In genomic region chr11:82864268-82864667, GRCh38 we compare ENCODE assay signal across 9 cellular contexts. TPM values are rescaled to one million over a fixed set of nuclear protein-coding genes. Genes with fewer than 3 reads are reported as not detected.
DNase-seq lines count a peak whose midpoint lies in the region; ATAC-seq, FAIRE-seq and TF ChIP-seq lines count a peak whose summit lies in the region.
"Had no signal": no experiment of that assay in that cellular context is flagged by ENCODE, and none has a peak within 500 bp of the region (broad histone marks: within the 10 kb centered on the region; RNA-seq: fewer than 3 reads in every experiment).

No MANE protein-coding gene starts in this region.

- peaks cover 17% of the 10 kb centered on the region for H3F3A ChIP-seq in MM.1S (ENCODE audit: insufficient read depth, low read length)
- peaks cover 4% of the 10 kb centered on the region for H3F3A ChIP-seq in SK-N-SH (replicated peaks; ENCODE audit: insufficient read depth)

- no peak for TF ChIP-seq POLR2A in endothelial cell of umbilical vein (IDR thresholded peaks at IDR 0.05; ENCODE audit: low read depth, low read length)

- H2BK15ac ChIP-seq in mesendoderm (replicated peaks; ENCODE audit: low read depth), result no peak overlapping the region

- POLR2A ChIA-PET in SK-N-SH (lab: Yijun Ruan, JAX), result no interaction called here
- POLR2A ChIA-PET in endothelial cell of umbilical vein (lab: Charles Lee), result no interaction called here

- H3K56ac ChIP-seq in mesendoderm (ENCODE audit: low read length), result no peak overlapping the region

- H2AK5ac ChIP-seq in mesendoderm (ENCODE audit: low read length), result no peak overlapping the region

- H3K9me3 ChIP-seq in MM.1S (replicated peaks; ENCODE audit: insufficient read depth, low read length) (no peaks in the 10 kb centered on the region), SK-N-SH (no peaks in the 10 kb centered on the region), endothelial cell of umbilical vein (replicated peaks; ENCODE audit: control insufficient read depth, insufficient read depth, low read length) (no peaks in the 10 kb centered on the region)

- no peak overlapping the region for H3K4me3 ChIP-seq in MM.1S (ENCODE audit: low read length)
- H3K4me3 ChIP-seq in SK-N-SH (ENCODE audit: low read depth in 2 of 2, low read length in 1 of 2), result no peak overlapping the region
- H3K4me3 ChIP-seq in endothelial cell of umbilical vein (replicated peaks in 1 of 3; ENCODE audit: insufficient read depth in 1 of 3, low read depth in 1 of 3, low read length in 3 of 3), result no peak overlapping the region
- H3K4me3 ChIP-seq in mesendoderm (ENCODE audit: low read length), result no peak overlapping the region

- no peak overlapping the region for H4K8ac ChIP-seq in mesendoderm (ENCODE audit: low read depth, low read length)

- H2BK120ac ChIP-seq in mesendoderm (ENCODE audit: low read depth, low read length), result no peak overlapping the region

- H3K79me2 ChIP-seq in MM.1S (ENCODE audit: low read length) (no peaks in the 10 kb centered on the region), SK-N-SH (ENCODE audit: insufficient read depth) (no peaks in the 10 kb centered on the region), endothelial cell of umbilical vein (ENCODE audit: control insufficient read depth, insufficient read depth, low read length) (no peaks in the 10 kb centered on the region), mesendoderm (ENCODE audit: control insufficient read depth, insufficient read depth, low read length) (no peaks in the 10 kb centered on the region)

- no peak overlapping the region for H3K27ac ChIP-seq in MM.1S (ENCODE audit: low read length)
- H3K27ac ChIP-seq in SK-N-SH (ENCODE audit: low read depth in 2 of 2, low read length in 1 of 2), result no peak overlapping the region
- H3K27ac ChIP-seq in endothelial cell of umbilical vein (ENCODE audit: insufficient read depth, low read depth, low read length), result no peak overlapping the region
- H3K27ac ChIP-seq in mesendoderm (ENCODE audit: low read depth, low read length), result no peak overlapping the region

- TF ChIP-seq CTCF in MM.1S (IDR thresholded peaks at IDR 0.05; ENCODE audit: low read length) (peak; percentile 92), SK-N-SH (IDR thresholded peaks at IDR 0.05) (peak; percentile 75), endothelial cell of umbilical vein (IDR thresholded peaks at IDR 0.05; ENCODE audit: extremely low read depth in 1 of 2, insufficient read depth in 1 of 2, low read depth in 1 of 2, low read length in 2 of 2) (peak; percentile 71 to 84)

- H3K36me3 ChIP-seq in MM.1S (replicated peaks; ENCODE audit: insufficient read depth, low read length) (no peaks in the 10 kb centered on the region), SK-N-SH (replicated peaks in 1 of 2; ENCODE audit: control insufficient read depth in 1 of 2, insufficient read depth in 2 of 2, low read length in 1 of 2) (no peaks in the 10 kb centered on the region), endothelial cell of umbilical vein (ENCODE audit: control insufficient read depth in 2 of 2, extremely low read depth in 1 of 2, insufficient read depth in 2 of 2, low read length in 2 of 2) (no peaks in the 10 kb centered on the region), mesendoderm (ENCODE audit: control insufficient read depth, insufficient read depth, low read length) (no peaks in the 10 kb centered on the region)

- H3K9me1 ChIP-seq in endothelial cell of umbilical vein (replicated peaks; ENCODE audit: control insufficient read depth, extremely low read depth, insufficient read depth, low read length), result no peaks in the 10 kb centered on the region

- H4K20me1 ChIP-seq in MM.1S (ENCODE audit: insufficient read depth, low read length), result no peaks in the 10 kb centered on the region
- H4K20me1 ChIP-seq in SK-N-SH (ENCODE audit: insufficient read depth), result no peaks in the 10 kb centered on the region
- no peaks in the 10 kb centered on the region for H4K20me1 ChIP-seq in endothelial cell of umbilical vein (replicated peaks; ENCODE audit: control insufficient read depth, extremely low read depth, insufficient read depth, low read length)

- no peak overlapping the region for H2BK5ac ChIP-seq in mesendoderm (ENCODE audit: low read length)

- H3K23ac ChIP-seq in mesendoderm (ENCODE audit: low read length), result no peak overlapping the region

- peak in 5 of 6 experiments; percentile 11 to 24 (median 22) for DNase-seq in stimulated activated naive CD4-positive, alpha-beta T cell (lab: John Stamatoyannopoulos, UW)
- DNase-seq in stimulated activated naive CD4-positive, alpha-beta T cell treated with Interleukin-2 at 50 U/mL for 16 hours (lab: John Stamatoyannopoulos, UW), result no peak
- peak; percentile 80 for DNase-seq in MM.1S
- DNase-seq in SK-N-SH, result peak; percentile 54
- peak; percentile 71 for DNase-seq in endothelial cell of umbilical vein (ENCODE audit: low read depth, low spot score)
- DNase-seq in mesendoderm, result peak; percentile 72
- DNase-seq in central memory CD4-positive, alpha-beta T cell, result no peak

- TF ChIP-seq RAD21 in SK-N-SH (IDR thresholded peaks at IDR 0.05; ENCODE audit: low read length), result peak; percentile 85

- no peaks in the 10 kb centered on the region for H3K79me1 ChIP-seq in mesendoderm (ENCODE audit: low read length)

- ATAC-seq in HG03095 (IDR thresholded peaks at IDR 0.05; ENCODE audit: unreplicated experiment), result no peak

- intact Hi-C loops in endothelial cell of umbilical vein (cut with micrococcal nuclease), result loop anchor here (1.0 kb wide), 3 partner anchors 89 to 182 kb away; no protein-coding TSS in a partner anchor

- FAIRE-seq in endothelial cell of umbilical vein (lab: Jason Lieb, UNC), result peak; percentile 33
- FAIRE-seq: colon had no signal

- CTCF ChIA-PET in SK-N-SH (lab: Yijun Ruan, JAX) (interaction anchor here (1.1 to 5.7 kb wide), 8 partner anchors 11 to 954 kb away, joined by 3 to 86 read pairs (median 4); no protein-coding TSS in a partner anchor), endothelial cell of umbilical vein (lab: Charles Lee) (interaction anchor here (1.0 to 5.9 kb wide), 5 partner anchors 34 to 146 kb away, joined by 3 to 69 read pairs (median 4); partner anchors contain the start of gene DDIAS)

- WGBS in SK-N-SH (ENCODE audit: low lambda C conversion rate), result 48% methylated on average over 5 of the region's 5 CpGs
- WGBS in mesendoderm (ENCODE audit: extremely low coverage, insufficient coverage, low lambda C conversion rate), result no CpG with 5 or more reads among the region's 5 CpGs

- no peak overlapping the region for H3K9ac ChIP-seq in MM.1S (ENCODE audit: low read length)
- H3K9ac ChIP-seq in SK-N-SH, result no peak overlapping the region
- no peak overlapping the region for H3K9ac ChIP-seq in endothelial cell of umbilical vein (replicated peaks; ENCODE audit: extremely low read depth, insufficient read depth, low read length)
- no peak overlapping the region for H3K9ac ChIP-seq in mesendoderm (ENCODE audit: low read length)

- H2AFZ ChIP-seq in MM.1S (ENCODE audit: low read length) (peak overlapping the region; percentile 7; the same call in 1 of the 2 replicates), SK-N-SH (ENCODE audit: low read depth) (no peak overlapping the region), endothelial cell of umbilical vein (ENCODE audit: low read depth, low read length) (no peak overlapping the region)

- no TSS peak for BruUV-seq in endothelial cell of umbilical vein (replicated peaks; lab: Mats Ljungman, UMichigan)

- no peak overlapping the region for H4K5ac ChIP-seq in mesendoderm (ENCODE audit: low read length)

- H3K4me1 ChIP-seq in MM.1S (ENCODE audit: low read length) (peaks cover 24% of the 10 kb centered on the region), SK-N-SH (ENCODE audit: control insufficient read depth in 1 of 2, insufficient read depth in 2 of 2, low read depth in 1 of 2, low read length in 1 of 2) (peaks cover 2 to 11% of the 10 kb centered on the region in 2 experiments; a peak in 2 of 4 replicates), endothelial cell of umbilical vein (ENCODE audit: control insufficient read depth, extremely low read depth, insufficient read depth, low read length) (peaks cover 24% of the 10 kb centered on the region), mesendoderm (ENCODE audit: control insufficient read depth, low read depth, low read length) (peaks cover 1% of the 10 kb centered on the region)

- no peak overlapping the region for H3K18ac ChIP-seq in mesendoderm (ENCODE audit: low read length)

- H3K9me2 ChIP-seq in MM.1S (replicated peaks; ENCODE audit: insufficient read depth, low read length), result no peaks in the 10 kb centered on the region
- H3K9me2 ChIP-seq in SK-N-SH, result no peaks in the 10 kb centered on the region

- TF ChIP-seq EP300 in SK-N-SH (IDR thresholded peaks at IDR 0.05; ENCODE audit: borderline replicate concordance in 1 of 2, low read depth in 1 of 2, low read length in 1 of 2), result no peak

- H3K27me3 ChIP-seq in MM.1S (replicated peaks; ENCODE audit: insufficient read depth, low read length) (no peaks in the 10 kb centered on the region), SK-N-SH (ENCODE audit: insufficient read depth) (no peaks in the 10 kb centered on the region), endothelial cell of umbilical vein (ENCODE audit: control insufficient read depth in 2 of 2, insufficient read depth in 2 of 2, low read length in 2 of 2) (no peaks in the 10 kb centered on the region), mesendoderm (ENCODE audit: insufficient read depth, low read length, poor library complexity) (no peaks in the 10 kb centered on the region)

- H3K4me2 ChIP-seq in MM.1S (ENCODE audit: low read depth, low read length), result peak overlapping the region; percentile 68; the same call in 1 of the 2 replicates
- no peak overlapping the region for H3K4me2 ChIP-seq in SK-N-SH
- no peak overlapping the region for H3K4me2 ChIP-seq in endothelial cell of umbilical vein (ENCODE audit: insufficient read depth, low read length)
- no peak overlapping the region for H3K4me2 ChIP-seq in mesendoderm (ENCODE audit: low read length)

- H3K4ac ChIP-seq in mesendoderm (ENCODE audit: low read depth, low read length), result no peak overlapping the region

- dilution Hi-C loops in endothelial cell of umbilical vein (cut with MboI; ENCODE audit: extremely low pct_ligation_motif_present, low sequenced_read_pairs), result no loop called here

RNA-seq across cellular contexts. Expression of gene PRCP, which starts 36.0 kb away (rescaled TPM):
- polyA plus RNA-seq in SK-N-SH (2012; rRNA removed) (65.0 and 91.7 TPM in 2 replicates), endothelial cell of umbilical vein (265 and 277 TPM in 2 replicates)
- 87.4 and 92.1 TPM in 2 replicates for polyA plus RNA-seq in SK-N-SH (2012; cell fraction: cytosol; rRNA removed)
- 20.3 and 45.9 TPM in 2 replicates for polyA plus RNA-seq in SK-N-SH (2012; cell fraction: nucleus; rRNA removed)
- total RNA-seq in endothelial cell of umbilical vein, result 149 and 170 TPM in 2 replicates
- 205 and 236 TPM in 2 replicates for polyA plus RNA-seq in endothelial cell of umbilical vein (2011; cell fraction: cytosol; rRNA removed)
- 104 and 123 TPM in 2 replicates for polyA plus RNA-seq in endothelial cell of umbilical vein (2011; cell fraction: nucleus; rRNA removed)
- polyA plus RNA-seq in endothelial cell of umbilical vein (2012), result 187 and 209 TPM in 2 replicates
- polyA minus RNA-seq in endothelial cell of umbilical vein, result 189 TPM in 2 replicates
- 20.6 TPM for polyA minus RNA-seq in endothelial cell of umbilical vein (2011; cell fraction: cytosol; rRNA and poly(A)+ RNA removed)
- polyA minus RNA-seq in endothelial cell of umbilical vein (2011; cell fraction: nucleus; rRNA and poly(A)+ RNA removed), result 69.7 and 81.6 TPM in 2 replicates
- polyA plus RNA-seq in mesendoderm (2013, experiment 1 of 2), result 33.2 TPM
- polyA plus RNA-seq in mesendoderm (2013, experiment 2 of 2), result 33.0 TPM

RNA-seq across cellular contexts. Expression of gene DDIAS, which starts 37.3 kb away (rescaled TPM):
- polyA plus RNA-seq in SK-N-SH (2012; rRNA removed), result 4.4 and 4.5 TPM in 2 replicates
- polyA plus RNA-seq in SK-N-SH (2012; cell fraction: cytosol; rRNA removed), result 4.8 and 6.4 TPM in 2 replicates
- 1.5 and 3.1 TPM in 2 replicates for polyA plus RNA-seq in SK-N-SH (2012; cell fraction: nucleus; rRNA removed)
- 8.5 and 9.2 TPM in 2 replicates for total RNA-seq in endothelial cell of umbilical vein
- 3.5 and 4.5 TPM in 2 replicates for polyA plus RNA-seq in endothelial cell of umbilical vein
- polyA plus RNA-seq in endothelial cell of umbilical vein (2011; cell fraction: cytosol; rRNA removed), result 6.4 and 6.8 TPM in 2 replicates
- 4.7 and 5.0 TPM in 2 replicates for polyA plus RNA-seq in endothelial cell of umbilical vein (2011; cell fraction: nucleus; rRNA removed)
- 7.7 and 11.7 TPM in 2 replicates for polyA plus RNA-seq in endothelial cell of umbilical vein (2012)
- polyA minus RNA-seq in endothelial cell of umbilical vein, result 7.2 and 8.6 TPM in 2 replicates
- 15.7 TPM for polyA minus RNA-seq in endothelial cell of umbilical vein (2011; cell fraction: cytosol; rRNA and poly(A)+ RNA removed)
- polyA minus RNA-seq in endothelial cell of umbilical vein (2011; cell fraction: nucleus; rRNA and poly(A)+ RNA removed), result 2.5 and 4.1 TPM in 2 replicates
- polyA plus RNA-seq in mesendoderm (2013, experiment 1 of 2), result 23.4 TPM
- polyA plus RNA-seq in mesendoderm (2013, experiment 2 of 2), result 22.1 TPM

Comparison
In these comparisons a context has a peak if more than half of its experiments do, and no peak if none do; other contexts are left out.
1. DNase-seq: peak in stimulated activated naive CD4-positive, alpha-beta T cell (5 of 6), MM.1S (single experiment), SK-N-SH (single experiment), endothelial cell of umbilical vein (single experiment) and mesendoderm (single experiment); none in stimulated activated naive CD4-positive, alpha-beta T cell treated with Interleukin-2 at 50 U/mL for 16 hours (single experiment) and central memory CD4-positive, alpha-beta T cell (single experiment).
2. Peak in every context shown above with its lines, with median percentiles within 50 percentile points of each other: CTCF ChIP-seq.